In the genomic region with DNA sequence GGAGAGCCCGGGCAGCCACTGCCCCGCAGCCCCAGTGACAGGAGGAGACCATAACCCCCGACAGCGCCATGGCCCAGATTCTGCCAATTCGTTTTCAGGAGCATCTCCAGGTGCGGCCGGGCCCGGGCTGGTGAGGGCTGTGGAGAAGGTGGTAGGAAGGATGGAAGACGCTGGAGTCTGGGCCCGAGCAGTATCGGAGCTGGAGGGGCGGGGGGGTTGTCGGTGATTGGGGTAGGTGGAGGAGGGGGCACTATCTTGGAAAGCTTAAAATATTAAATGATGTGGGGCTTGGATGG, we compare ENCODE assay signal across 8 cellular contexts. TPM values are rescaled to one million over a fixed set of nuclear protein-coding genes. Genes with fewer than 3 reads are reported as not detected.
DNase-seq lines count a peak whose midpoint lies in the region; ATAC-seq and TF ChIP-seq lines count a peak whose summit lies in the region.

No MANE protein-coding gene starts in this region.

- peak overlapping the region; percentile 95 for H3K27ac ChIP-seq in hepatocyte
- H3K27ac ChIP-seq in spleen = peak overlapping the region; percentile 94 to 100 (median 98)

- H3K79me2 ChIP-seq in hepatocyte = peaks cover 63% of the 10 kb centered on the region

- H3K4me1 ChIP-seq in hepatocyte (ENCODE audit: insufficient read depth) = peaks cover 40% of the 10 kb centered on the region
- peaks cover 45 to 63% (median 53%) of the 10 kb centered on the region in 6 donors for H3K4me1 ChIP-seq in spleen

- TF ChIP-seq POLR2A in spleen (IDR thresholded peaks at IDR 0.05) = no peak

- H3K4me3 ChIP-seq in H7 (ENCODE audit: insufficient read depth, low read depth, low read length) = peak overlapping the region; percentile 75
- peak overlapping the region; percentile 96 for H3K4me3 ChIP-seq in WI38 (ENCODE audit: low read depth, low read length)
- peak overlapping the region; percentile 68 for H3K4me3 ChIP-seq in hepatocyte
- peak overlapping the region; percentile 59 to 95 (median 86) for H3K4me3 ChIP-seq in spleen

- H2AFZ ChIP-seq in hepatocyte = peak overlapping the region; percentile 67

- no peak for DNase-seq in H7
- no peak for DNase-seq in hepatocyte (ENCODE audit: low spot score)
- DNase-seq in spleen = no peak
- DNase-seq in SW 1271 (lab: John Stamatoyannopoulos, UW) = no peak
- no peak for DNase-seq in NCI-H226

- H3K4me2 ChIP-seq in hepatocyte = peak overlapping the region; percentile 85

- no peaks in the 10 kb centered on the region for H3K36me3 ChIP-seq in H7 (replicated peaks; ENCODE audit: control insufficient read depth, insufficient read depth, low read length)
- H3K36me3 ChIP-seq in hepatocyte (replicated peaks; ENCODE audit: insufficient read depth, low read depth) = no peaks in the 10 kb centered on the region
- no peaks in the 10 kb centered on the region for H3K36me3 ChIP-seq in spleen

- H3K27me3 ChIP-seq in H7 (ENCODE audit: control insufficient read depth, insufficient read depth, low read length) (no peaks in the 10 kb centered on the region), hepatocyte (no peaks in the 10 kb centered on the region), spleen (replicated peaks in 1 of 7) (no peaks in the 10 kb centered on the region)

- H3K9me3 ChIP-seq in hepatocyte (ENCODE audit: low read depth) (no peaks in the 10 kb centered on the region), spleen (no peaks in the 10 kb centered on the region)

- TF ChIP-seq CTCF in WI38 (IDR thresholded peaks at IDR 0.05; ENCODE audit: low read depth, low read length) = no peak
- no peak for TF ChIP-seq CTCF in hepatocyte (IDR thresholded peaks at IDR 0.05; ENCODE audit: poor library complexity)
- no peak for TF ChIP-seq CTCF in spleen (IDR thresholded peaks at IDR 0.05 in 8 of 11, conservative IDR thresholded peaks at IDR 0.05 in 3 of 11)

- intact Hi-C loops in spleen (cut with DNase I; ENCODE audit: low total_unique reads) = no loop called here

- 0% methylated on average over 12 of the region's 13 CpGs for WGBS in hepatocyte (ENCODE audit: low lambda C conversion rate, missing lambda C conversion rate)
- WGBS in spleen, 5 donors = 0 to 2% (median 0%) methylated on average over 13 of the region's 13 CpGs

- H3K9me2 ChIP-seq in hepatocyte (replicated peaks; ENCODE audit: insufficient read depth) = no peaks in the 10 kb centered on the region

- ATAC-seq in HG02885 (IDR thresholded peaks at IDR 0.05; ENCODE audit: poor library complexity, unreplicated experiment) = no peak
- no peak for ATAC-seq in HG03457 (IDR thresholded peaks at IDR 0.05; ENCODE audit: unreplicated experiment)

- H4K20me1 ChIP-seq in hepatocyte (ENCODE audit: insufficient read depth, poor library complexity, severe bottlenecking) = peaks cover 44% of the 10 kb centered on the region

RNA-seq across cellular contexts. Expression of a gene that starts 0.3 kb away (rescaled TPM):
- 202 and 214 TPM in 2 replicates for total RNA-seq in H7 (2014; rRNA removed; shearing (Covaris generic))
- total RNA-seq in hepatocyte (342 and 356 TPM in 2 replicates), spleen (100 to 1,000 TPM; 189 to 289 (median 256) TPM)
- polyA plus RNA-seq in hepatocyte (90.6 and 98.5 TPM in 2 replicates), spleen (10 to 100 TPM; 47.8 to 73.9 (median 70.1) TPM)

RNA-seq across cellular contexts. Expression of a gene that starts 54.6 kb away (rescaled TPM):
- 32.5 and 46.3 TPM in 2 replicates for total RNA-seq in H7 (2014; rRNA removed; shearing (Covaris generic))
- 32.3 and 43.8 TPM in 2 replicates for total RNA-seq in hepatocyte
- polyA plus RNA-seq in hepatocyte = 12.5 and 13.5 TPM in 2 replicates
- total RNA-seq in spleen = 10 to 100 TPM; 22.0 to 33.5 (median 28.1) TPM
- polyA plus RNA-seq in spleen = 10 to 100 TPM in 1 of 3 donors, 1 to 10 TPM in 2; 9.3 to 10.8 (median 9.4) TPM
